Comparison of ENCODE assay signal across 20 cellular contexts in genomic region chr5:71564884-71565283, GRCh38. TPM values are rescaled to one million over a fixed set of nuclear protein-coding genes. Genes with fewer than 3 reads are reported as not detected.
A peak's percentile ranks its signal among the peaks of the same experiment; 100 is the strongest.
DNase-seq lines count a peak whose midpoint lies in the region; ATAC-seq and TF ChIP-seq lines count a peak whose summit lies in the region.
"Had no signal": no experiment of that assay in that cellular context is flagged by ENCODE, and none has a peak within 500 bp of the region (broad histone marks: within the 10 kb centered on the region; RNA-seq: fewer than 3 reads in every experiment).

No MANE protein-coding gene starts in this region.

- no peak overlapping the region for H3K14ac ChIP-seq in IMR-90 (replicated peaks; ENCODE audit: low read depth, low read length)

- no peak overlapping the region for H3K4me3 ChIP-seq in IMR-90 (ENCODE audit: insufficient read depth, low read depth, low read length)
- H3K4me3 ChIP-seq in gastroesophageal sphincter, result no peak overlapping the region
- H3K4me3 ChIP-seq: SJCRH30 had no signal

- no peak overlapping the region for H2BK5ac ChIP-seq in IMR-90 (ENCODE audit: low read depth, low read length, poor library complexity, severe bottlenecking)

- no peak for TF ChIP-seq CTCF in IMR-90 (conservative IDR thresholded peaks at IDR 0.05; ENCODE audit: low read depth, low read length)
- TF ChIP-seq CTCF in endothelial cell (IDR thresholded peaks at IDR 0.05; ENCODE audit: unreplicated experiment), result no peak
- no peak for TF ChIP-seq CTCF in gastroesophageal sphincter (IDR thresholded peaks at IDR 0.05)

- BruUV-seq in IMR-90 (replicated peaks; lab: Mats Ljungman, UMichigan), result no TSS peak

- CTCF ChIA-PET in activated naive CD4-positive, alpha-beta T cell treated with anti-CD3 and anti-CD28 coated beads for 36 hours (lab: Charles Lee), result interaction anchor here (0.6 to 1.0 kb wide), 2 partner anchors 19 to 34 kb away, joined by 3 read pairs; no protein-coding TSS in a partner anchor
- CTCF ChIA-PET in IMR-90 (lab: Yijun Ruan, JAX), result no interaction called here

- TF ChIP-seq POLR2A in IMR-90 (IDR thresholded peaks at IDR 0.05; ENCODE audit: low read depth, low read length), result no peak
- no peak for TF ChIP-seq POLR2A in gastroesophageal sphincter (IDR thresholded peaks at IDR 0.05)

- peak overlapping the region; percentile 14 for H3K27ac Mint-ChIP-seq in activated naive CD4-positive, alpha-beta T cell treated with anti-CD3 and anti-CD28 coated beads for 36 hours
- no peak overlapping the region for H3K27ac Mint-ChIP-seq in activated naive CD4-positive, alpha-beta T cell treated with anti-CD3 and anti-CD28 coated beads, Interleukin-2, amount 50 U/mL, for 72 hours
- H3K27ac Mint-ChIP-seq in endothelial cell (ENCODE audit: unreplicated experiment), result peak overlapping the region; percentile 24
- H3K27ac Mint-ChIP-seq: CD4-positive, alpha-beta memory T cell; H9; IgD-negative memory B cell had no signal

- H2AK5ac ChIP-seq in IMR-90 (ENCODE audit: low read depth, low read length), result no peak overlapping the region

- H2AFZ ChIP-seq in IMR-90 (replicated peaks; ENCODE audit: low read length, poor library complexity), result no peak overlapping the region

- H3K18ac ChIP-seq in IMR-90 (ENCODE audit: low read depth, low read length), result no peak overlapping the region

- H3K36me3 ChIP-seq in IMR-90 (ENCODE audit: control insufficient read depth, insufficient read depth, low read length) (peaks cover 23% of the 10 kb centered on the region), gastroesophageal sphincter (peaks cover 2 to 79% of the 10 kb centered on the region in 2 donors)

- in situ Hi-C loops in IMR-90 (cut with MboI; ENCODE audit: low sequenced_read_pairs), result no loop called here

- H3K27me3 ChIP-seq in IMR-90 (ENCODE audit: control insufficient read depth, insufficient read depth, low read length) (no peaks in the 10 kb centered on the region), gastroesophageal sphincter (no peaks in the 10 kb centered on the region)
- H3K27me3 ChIP-seq: BE2C, SJCRH30 had no signal

- no peaks in the 10 kb centered on the region for H3K9me3 Mint-ChIP-seq in activated naive CD4-positive, alpha-beta T cell treated with anti-CD3 and anti-CD28 coated beads for 36 hours
- H3K9me3 Mint-ChIP-seq in activated naive CD4-positive, alpha-beta T cell treated with anti-CD3 and anti-CD28 coated beads, Interleukin-2, amount 50 U/mL, for 72 hours, result no peaks in the 10 kb centered on the region
- no peaks in the 10 kb centered on the region for H3K9me3 Mint-ChIP-seq in endothelial cell (ENCODE audit: unreplicated experiment)
- H3K9me3 Mint-ChIP-seq: CD4-positive, alpha-beta memory T cell; H9; IgD-negative memory B cell had no signal

- no peaks in the 10 kb centered on the region for H4K20me1 ChIP-seq in IMR-90 (ENCODE audit: insufficient read depth, low read length)

- TF ChIP-seq RAD21 in IMR-90 (IDR thresholded peaks at IDR 0.05; ENCODE audit: low read length), result no peak

- no peak for DNase-seq in activated naive CD4-positive, alpha-beta T cell treated with anti-CD3 and anti-CD28 coated beads for 36 hours
- no peak for DNase-seq in activated naive CD4-positive, alpha-beta T cell treated with anti-CD3 and anti-CD28 coated beads, Interleukin-2, amount 50 U/mL, for 72 hours (ENCODE audit: low spot score in 2 of 2)
- DNase-seq in IMR-90 (no peak), endothelial cell (ENCODE audit: low spot score) (no peak), superior temporal gyrus (ENCODE audit: extremely low spot score) (peak; percentile 15), NCI-H748 treated with DMSO at 0.1 percent for 48 hours (lab: John Stamatoyannopoulos, UW) (no peak)
- DNase-seq in activated CD4-positive, CD25-positive, alpha-beta regulatory T cell (lab: John Stamatoyannopoulos, UW), result no peak
- DNase-seq: BE2C; Calu3; CD4-positive, alpha-beta memory T cell; H9; MM.1S; NCI-H1092 treated with DMSO at 0.1 percent for 48 hours; NCI-H2081 treated with DMSO at 0.1 percent for 48 hours; NCI-H446 treated with DMSO at 0.1 percent for 48 hours; NCI-H69; SJCRH30 had no signal

- no peak overlapping the region for H2BK20ac ChIP-seq in IMR-90 (ENCODE audit: low read depth, low read length)

- intact Hi-C loops in activated naive CD4-positive, alpha-beta T cell treated with anti-CD3 and anti-CD28 coated beads for 36 hours (cut with micrococcal nuclease), result no loop called here
- intact Hi-C loops in IMR-90 (cut with micrococcal nuclease), result loop anchor here (5.0 kb wide), 1 partner anchor 48 kb away; no protein-coding TSS in a partner anchor

- H3K27ac ChIP-seq in IMR-90 (ENCODE audit: insufficient read depth, low read length), result no peak overlapping the region
- H3K27ac ChIP-seq in gastroesophageal sphincter, result no peak overlapping the region
- H3K27ac ChIP-seq: SJCRH30 had no signal

- no peak for ATAC-seq in activated naive CD4-positive, alpha-beta T cell treated with anti-CD3 and anti-CD28 coated beads, Interleukin-2, amount 50 U/mL, for 72 hours
- ATAC-seq in IMR-90 (ENCODE audit: low read depth) (peak; percentile 21; the same call in 1 of the 2 replicates), gastroesophageal sphincter (no peak)
- ATAC-seq: Panc1 had no signal

- POLR2A ChIA-PET in IMR-90 (lab: Charles Lee; ENCODE audit: unreplicated experiment), result no interaction called here

- no peak overlapping the region for H4K8ac ChIP-seq in IMR-90 (ENCODE audit: low read depth in 2 of 2, low read length in 2 of 2)

- no peak overlapping the region for H2BK120ac ChIP-seq in IMR-90 (ENCODE audit: low read depth, low read length)

- dilution Hi-C loops in IMR-90 (cut with HindIII; ENCODE audit: low sequenced_read_pairs, unreplicated experiment), result no loop called here

- H3K9me3 ChIP-seq in IMR-90 (ENCODE audit: control insufficient read depth, insufficient read depth, low read length) (no peaks in the 10 kb centered on the region), gastroesophageal sphincter (no peaks in the 10 kb centered on the region)
- H3K9me3 ChIP-seq: BE2C, SJCRH30 had no signal

- no peaks in the 10 kb centered on the region for H3K27me3 Mint-ChIP-seq in activated naive CD4-positive, alpha-beta T cell treated with anti-CD3 and anti-CD28 coated beads for 36 hours (ENCODE audit: low read depth)
- no peaks in the 10 kb centered on the region for H3K27me3 Mint-ChIP-seq in endothelial cell (ENCODE audit: unreplicated experiment)
- H3K27me3 Mint-ChIP-seq: CD4-positive, alpha-beta memory T cell; IgD-negative memory B cell had no signal

- no peaks in the 10 kb centered on the region for H3K4me1 Mint-ChIP-seq in activated naive CD4-positive, alpha-beta T cell treated with anti-CD3 and anti-CD28 coated beads for 36 hours (ENCODE audit: low read depth)
- peaks cover 4% of the 10 kb centered on the region for H3K4me1 Mint-ChIP-seq in endothelial cell (ENCODE audit: unreplicated experiment)
- H3K4me1 Mint-ChIP-seq: H9, IgD-negative memory B cell had no signal

- peaks cover 0 to 7% of the 10 kb centered on the region in 2 experiments; a peak in 2 of 4 replicates for H3K79me1 ChIP-seq in IMR-90 (ENCODE audit: low read depth in 1 of 2, low read length in 2 of 2)

- no peak overlapping the region for H2BK15ac ChIP-seq in IMR-90 (ENCODE audit: low read depth, low read length)

- no peak overlapping the region for H2AK9ac ChIP-seq in IMR-90 (replicated peaks; ENCODE audit: low read depth, low read length, poor library complexity)

- no peak overlapping the region for H3K23ac ChIP-seq in IMR-90 (ENCODE audit: low read depth, low read length)

- H3K4ac ChIP-seq in IMR-90 (ENCODE audit: low read depth, low read length), result no peak overlapping the region

- H3K56ac ChIP-seq in IMR-90 (ENCODE audit: extremely low read depth, insufficient read depth, low read length), result no peak overlapping the region

- H3K9ac ChIP-seq in IMR-90 (ENCODE audit: low read depth, low read length), result no peak overlapping the region

- H3K4me2 ChIP-seq in IMR-90 (ENCODE audit: low read depth, low read length), result no peak overlapping the region

- no peak overlapping the region for H3K4me3 Mint-ChIP-seq in activated naive CD4-positive, alpha-beta T cell treated with anti-CD3 and anti-CD28 coated beads for 36 hours
- no peak overlapping the region for H3K4me3 Mint-ChIP-seq in endothelial cell (ENCODE audit: unreplicated experiment)
- H3K4me3 Mint-ChIP-seq: CD4-positive, alpha-beta memory T cell; H9; IgD-negative memory B cell had no signal

- TF ChIP-seq EP300 in gastroesophageal sphincter (IDR thresholded peaks at IDR 0.05), result no peak

- no peak overlapping the region for H4K91ac ChIP-seq in IMR-90 (ENCODE audit: insufficient read depth, low read depth, low read length)

- peaks cover 22% of the 10 kb centered on the region for H3K36me3 Mint-ChIP-seq in activated naive CD4-positive, alpha-beta T cell treated with anti-CD3 and anti-CD28 coated beads for 36 hours (ENCODE audit: low read depth)
- H3K36me3 Mint-ChIP-seq in activated naive CD4-positive, alpha-beta T cell treated with anti-CD3 and anti-CD28 coated beads, Interleukin-2, amount 50 U/mL, for 72 hours, result peaks cover 0 to 6% of the 10 kb centered on the region in 2 donors
- no peaks in the 10 kb centered on the region for H3K36me3 Mint-ChIP-seq in endothelial cell (ENCODE audit: low read depth, unreplicated experiment)

- no peak overlapping the region for H4K5ac ChIP-seq in IMR-90 (ENCODE audit: low read depth, low read length)

- H3K9me1 ChIP-seq in IMR-90 (ENCODE audit: insufficient read depth, low read length), result peaks cover 3% of the 10 kb centered on the region

- no peaks in the 10 kb centered on the region for H3K4me1 ChIP-seq in IMR-90 (ENCODE audit: control insufficient read depth, insufficient read depth, low read length)
- no peaks in the 10 kb centered on the region for H3K4me1 ChIP-seq in gastroesophageal sphincter
- H3K4me1 ChIP-seq: BE2C had no signal

TF ChIP-seq in IMR-90, 13 proteins besides CTCF, POLR2A, EP300 and RAD21 (continues in another document):
- TF ChIP-seq, protein P1, sequence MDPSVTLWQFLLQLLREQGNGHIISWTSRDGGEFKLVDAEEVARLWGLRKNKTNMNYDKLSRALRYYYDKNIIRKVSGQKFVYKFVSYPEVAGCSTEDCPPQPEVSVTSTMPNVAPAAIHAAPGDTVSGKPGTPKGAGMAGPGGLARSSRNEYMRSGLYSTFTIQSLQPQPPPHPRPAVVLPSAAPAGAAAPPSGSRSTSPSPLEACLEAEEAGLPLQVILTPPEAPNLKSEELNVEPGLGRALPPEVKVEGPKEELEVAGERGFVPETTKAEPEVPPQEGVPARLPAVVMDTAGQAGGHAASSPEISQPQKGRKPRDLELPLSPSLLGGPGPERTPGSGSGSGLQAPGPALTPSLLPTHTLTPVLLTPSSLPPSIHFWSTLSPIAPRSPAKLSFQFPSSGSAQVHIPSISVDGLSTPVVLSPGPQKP (IDR thresholded peaks at IDR 0.05; ENCODE audit: borderline replicate concordance, low read depth, low read length), result no peak

RNA-seq across cellular contexts. Expression of gene MCCC2, which starts 22.3 kb away (rescaled TPM):
- total RNA-seq in activated naive CD4-positive, alpha-beta T cell treated with anti-CD3 and anti-CD28 coated beads for 36 hours, result 10 to 100 TPM; 49.3 to 51.6 TPM
- 10 to 100 TPM; 55.0 to 57.6 TPM for total RNA-seq in activated naive CD4-positive, alpha-beta T cell treated with anti-CD3 and anti-CD28 coated beads, Interleukin-2, amount 50 U/mL, for 72 hours
- total RNA-seq in IMR-90 (2012; rRNA removed), result 14.2 and 22.0 TPM in 2 replicates
- 14.5 and 18.0 TPM in 2 replicates for polyA plus RNA-seq in IMR-90 (2012; rRNA removed)
- 7.3 and 10.5 TPM in 2 replicates for polyA plus RNA-seq in IMR-90 (2012; cell fraction: cytosol; rRNA removed)
- 7.0 and 19.3 TPM in 2 replicates for polyA plus RNA-seq in IMR-90 (2012; cell fraction: nucleus; rRNA removed; ENCODE audit: low replicate concordance)
- total RNA-seq in endothelial cell (ENCODE audit: unreplicated experiment), result 38.3 TPM
- 10 to 100 TPM; 21.4 to 35.3 (median 26.0) TPM for total RNA-seq in gastroesophageal sphincter

Comparison
In these comparisons a context has a peak if more than half of its experiments do, and no peak if none do; other contexts are left out.
1. H3K27ac Mint-ChIP-seq: peak in activated naive CD4-positive, alpha-beta T cell treated with anti-CD3 and anti-CD28 coated beads for 36 hours (single experiment) and endothelial cell (single experiment); none in activated naive CD4-positive, alpha-beta T cell treated with anti-CD3 and anti-CD28 coated beads, Interleukin-2, amount 50 U/mL, for 72 hours (0 of 2).